Comparison of ENCODE assay signal across 16 cellular contexts in the genomic region with DNA sequence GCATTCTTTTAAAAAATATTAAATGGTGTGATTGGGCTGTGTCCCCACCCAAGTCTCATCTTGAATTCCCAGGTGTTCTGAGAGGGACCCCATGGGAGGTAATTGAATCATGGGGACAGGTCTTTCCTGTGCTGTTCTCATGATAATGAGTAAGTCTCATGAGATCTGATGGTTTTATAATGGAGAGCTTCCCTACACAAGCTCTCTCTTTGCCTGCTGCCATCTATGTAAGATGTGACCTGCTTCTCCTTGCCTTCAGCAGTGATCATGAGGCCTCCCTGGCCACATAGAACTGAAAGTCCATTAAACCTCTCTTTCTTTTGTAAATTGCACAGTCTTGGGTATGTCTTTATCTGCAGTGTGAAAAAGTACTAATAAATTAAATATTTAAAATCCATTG. TPM values are rescaled to one million over a fixed set of nuclear protein-coding genes. Genes with fewer than 3 reads are reported as not detected.
DNase-seq lines count a peak whose midpoint lies in the region; ATAC-seq and TF ChIP-seq lines count a peak whose summit lies in the region.
"Had no signal": no experiment of that assay in that cellular context is flagged by ENCODE, and none has a peak within 500 bp of the region (broad histone marks: within the 10 kb centered on the region; RNA-seq: fewer than 3 reads in every experiment).

No MANE protein-coding gene starts in this region.

- intact Hi-C loops in activated CD8-positive, alpha-beta T cell treated with anti-CD3 and anti-CD28 coated beads for 36 hours (cut with micrococcal nuclease) = loop anchor here (10.0 kb wide), 1 partner anchor 94 kb away; no protein-coding TSS in a partner anchor
- intact Hi-C loops in natural killer cell (cut with micrococcal nuclease) = no loop called here

- H3K27me3 ChIP-seq in H7 (ENCODE audit: control insufficient read depth, insufficient read depth, low read length) = no peaks in the 10 kb centered on the region
- H3K27me3 ChIP-seq: BLaER1 had no signal

- no peaks in the 10 kb centered on the region; the same call in 1 of the 2 replicates for H3K36me3 ChIP-seq in H7 (replicated peaks; ENCODE audit: control insufficient read depth, insufficient read depth, low read length)

- H3K4me1 Mint-ChIP-seq in activated CD8-positive, alpha-beta T cell treated with anti-CD3 and anti-CD28 coated beads for 36 hours (ENCODE audit: low read depth) = peaks cover 74% of the 10 kb centered on the region
- H3K4me1 Mint-ChIP-seq in activated CD8-positive, alpha-beta T cell treated with anti-CD3 and anti-CD28 coated beads, Interleukin-2, amount 10 ng/mL, durations not matched to agents 7 days and 5 days (ENCODE audit: low read depth) = peaks cover 49% of the 10 kb centered on the region
- H3K4me1 Mint-ChIP-seq in natural killer cell = peaks cover 59 to 60% of the 10 kb centered on the region in 2 donors

- in situ Hi-C loops in SK-MEL-5 (cut with HindIII; ENCODE audit: low pct_unique_long_range_greater_than_20kb, low sequenced_read_pairs) = no loop called here

- peak overlapping the region; percentile 65 for H3K27ac Mint-ChIP-seq in activated CD8-positive, alpha-beta T cell treated with anti-CD3 and anti-CD28 coated beads for 36 hours
- H3K27ac Mint-ChIP-seq in activated CD8-positive, alpha-beta T cell treated with anti-CD3 and anti-CD28 coated beads, Interleukin-2, amount 10 ng/mL, durations not matched to agents 7 days and 5 days = no peak overlapping the region
- no peak overlapping the region for H3K27ac Mint-ChIP-seq in natural killer cell
- H3K27ac Mint-ChIP-seq: CD4-positive, alpha-beta memory T cell had no signal

- H3K27me3 Mint-ChIP-seq in activated CD8-positive, alpha-beta T cell treated with anti-CD3 and anti-CD28 coated beads for 36 hours = no peaks in the 10 kb centered on the region
- no peaks in the 10 kb centered on the region for H3K27me3 Mint-ChIP-seq in activated CD8-positive, alpha-beta T cell treated with anti-CD3 and anti-CD28 coated beads, Interleukin-2, amount 10 ng/mL, durations not matched to agents 7 days and 5 days (ENCODE audit: low read depth)
- no peaks in the 10 kb centered on the region for H3K27me3 Mint-ChIP-seq in natural killer cell (ENCODE audit: low read depth in 2 of 2)
- H3K27me3 Mint-ChIP-seq: CD4-positive, alpha-beta memory T cell had no signal

- H3K4me3 ChIP-seq in H7 (ENCODE audit: insufficient read depth, low read depth, low read length) = no peak overlapping the region
- H3K4me3 ChIP-seq: BLaER1 had no signal

- no peak for ATAC-seq in activated CD8-positive, alpha-beta T cell treated with anti-CD3 and anti-CD28 coated beads for 36 hours
- no peak for ATAC-seq in activated CD8-positive, alpha-beta T cell treated with anti-CD3 and anti-CD28 coated beads, Interleukin-2, amount 10 ng/mL, durations not matched to agents 7 days and 5 days
- ATAC-seq in natural killer cell = no peak

- TF ChIP-seq CTCF in activated CD8-positive, alpha-beta T cell treated with anti-CD3 and anti-CD28 coated beads for 36 hours (IDR thresholded peaks at IDR 0.05) = no peak
- TF ChIP-seq CTCF in natural killer cell (IDR thresholded peaks at IDR 0.05) = no peak

- no peak for DNase-seq in activated CD8-positive, alpha-beta T cell treated with anti-CD3 and anti-CD28 coated beads for 36 hours
- no peak for DNase-seq in activated CD8-positive, alpha-beta T cell treated with anti-CD3 and anti-CD28 coated beads, Interleukin-2, amount 10 ng/mL, durations not matched to agents 7 days and 5 days
- peak; percentile 20 for DNase-seq in SK-MEL-5 (ENCODE audit: low read depth, low spot score)
- DNase-seq in iPS DF 19.7 (ENCODE audit: low read depth, low spot score) = peak; percentile 15
- DNase-seq in putamen (ENCODE audit: low spot score) = no peak
- DNase-seq in natural killer cell = no peak
- DNase-seq in H7 = no peak
- DNase-seq: 8988T; Calu3; CD4-positive, alpha-beta memory T cell; DMS79 treated with DMSO at 0.1 percent for 48 hours; GF-D8; GOT3; HCEC 1CT had no signal

- POLR2A ChIA-PET in activated CD8-positive, alpha-beta T cell treated with anti-CD3 and anti-CD28 coated beads for 36 hours (lab: Charles Lee) = no interaction called here
- POLR2A ChIA-PET in activated CD8-positive, alpha-beta T cell treated with anti-CD3 and anti-CD28 coated beads, Interleukin-2, amount 10 ng/mL, durations not matched to agents 7 days and 5 days (lab: Charles Lee) = no interaction called here

- peaks cover 47% of the 10 kb centered on the region for H3K36me3 Mint-ChIP-seq in activated CD8-positive, alpha-beta T cell treated with anti-CD3 and anti-CD28 coated beads for 36 hours (ENCODE audit: low read depth)
- H3K36me3 Mint-ChIP-seq in activated CD8-positive, alpha-beta T cell treated with anti-CD3 and anti-CD28 coated beads, Interleukin-2, amount 10 ng/mL, durations not matched to agents 7 days and 5 days (ENCODE audit: low read depth) = peaks cover 47% of the 10 kb centered on the region
- H3K36me3 Mint-ChIP-seq in natural killer cell = no peaks in the 10 kb centered on the region

- no peak overlapping the region for H3K4me3 Mint-ChIP-seq in activated CD8-positive, alpha-beta T cell treated with anti-CD3 and anti-CD28 coated beads for 36 hours
- no peak overlapping the region for H3K4me3 Mint-ChIP-seq in activated CD8-positive, alpha-beta T cell treated with anti-CD3 and anti-CD28 coated beads, Interleukin-2, amount 10 ng/mL, durations not matched to agents 7 days and 5 days
- no peak overlapping the region for H3K4me3 Mint-ChIP-seq in natural killer cell
- H3K4me3 Mint-ChIP-seq: CD14-positive monocyte had no signal

- CTCF ChIA-PET in activated CD8-positive, alpha-beta T cell treated with anti-CD3 and anti-CD28 coated beads for 36 hours (lab: Charles Lee) = no interaction called here
- CTCF ChIA-PET in activated CD8-positive, alpha-beta T cell treated with anti-CD3 and anti-CD28 coated beads, Interleukin-2, amount 10 ng/mL, durations not matched to agents 7 days and 5 days (lab: Charles Lee) = no interaction called here

- H3K9me3 Mint-ChIP-seq in activated CD8-positive, alpha-beta T cell treated with anti-CD3 and anti-CD28 coated beads for 36 hours = no peaks in the 10 kb centered on the region
- H3K9me3 Mint-ChIP-seq in activated CD8-positive, alpha-beta T cell treated with anti-CD3 and anti-CD28 coated beads, Interleukin-2, amount 10 ng/mL, durations not matched to agents 7 days and 5 days (ENCODE audit: insufficient read depth) = no peaks in the 10 kb centered on the region
- no peaks in the 10 kb centered on the region for H3K9me3 Mint-ChIP-seq in natural killer cell
- H3K9me3 Mint-ChIP-seq: CD14-positive monocyte; CD4-positive, alpha-beta memory T cell had no signal

RNA-seq across cellular contexts. Expression of a gene that starts 10.3 kb away (rescaled TPM):
- 10 to 100 TPM; 37.1 to 40.7 TPM for total RNA-seq in activated CD8-positive, alpha-beta T cell treated with anti-CD3 and anti-CD28 coated beads for 36 hours
- 10 to 100 TPM; 48.6 to 50.3 TPM for total RNA-seq in activated CD8-positive, alpha-beta T cell treated with anti-CD3 and anti-CD28 coated beads, Interleukin-2, amount 10 ng/mL, durations not matched to agents 7 days and 5 days
- total RNA-seq in SK-MEL-5 (2014; rRNA removed; shearing (Covaris generic)) = 25.2 and 30.4 TPM in 2 replicates
- 32.7 and 33.5 TPM in 2 replicates for polyA plus RNA-seq in SK-MEL-5 (2015; cell fraction: cytosol; rRNA removed)
- polyA plus RNA-seq in SK-MEL-5 (2015; cell fraction: nucleus; rRNA removed) = 15.4 and 23.3 TPM in 2 replicates
- total RNA-seq in natural killer cell = 100 to 1,000 TPM in 1 of 3 donors, 10 to 100 TPM in 2; 79.9 to 102 (median 98.8) TPM
- total RNA-seq in H7 (2014; rRNA removed; shearing (Covaris generic)) = 40.4 and 47.3 TPM in 2 replicates

Comparison
In these comparisons a context has a peak if more than half of its experiments do, and no peak if none do; other contexts are left out.
1. DNase-seq: peak in SK-MEL-5 (single experiment) and iPS DF 19.7 (single experiment); none in activated CD8-positive, alpha-beta T cell treated with anti-CD3 and anti-CD28 coated beads for 36 hours (single experiment), activated CD8-positive, alpha-beta T cell treated with anti-CD3 and anti-CD28 coated beads, Interleukin-2, amount 10 ng/mL, durations not matched to agents 7 days and 5 days (single experiment), putamen (single experiment), natural killer cell (single experiment) and H7 (single experiment).